Comparison of ENCODE assay signal across 13 cellular contexts in genomic region chr17:57481901-57482300, GRCh38.
A peak's percentile ranks its signal among the peaks of the same experiment; 100 is the strongest.
DNase-seq lines count a peak whose midpoint lies in the region; ATAC-seq and TF ChIP-seq lines count a peak whose summit lies in the region.
"Had no signal": no experiment of that assay in that cellular context is flagged by ENCODE, and none has a peak within 500 bp of the region (broad histone marks: within the 10 kb centered on the region; RNA-seq: fewer than 3 reads in every experiment).

No MANE protein-coding gene starts in this region.

- POLR2A ChIA-PET in naive thymus-derived CD8-positive, alpha-beta T cell (lab: Charles Lee): no interaction called here

- no peak overlapping the region for H3K27ac Mint-ChIP-seq in naive thymus-derived CD8-positive, alpha-beta T cell
- H3K27ac Mint-ChIP-seq: activated T-helper 2 cell treated with anti-CD3 and anti-CD28 coated beads, Interferon-gamma antibody, Interleukin-2, Interleukin-4, amounts not matched to agents 10 μg/mL and 5 μg/mL and 100 μg/mL, durations not matched to agents 14 hours and 24 hours and 36 hours; effector memory CD8-positive, alpha-beta T cell had no signal

- TF ChIP-seq CTCF in kidney epithelial cell (IDR thresholded peaks at IDR 0.05; ENCODE audit: insufficient read depth, low read length, poor library complexity, severe bottlenecking) (no peak), transverse colon (IDR thresholded peaks at IDR 0.05) (no peak)

- intact Hi-C loops in transverse colon (cut with DNase I; ENCODE audit: low total_unique reads): no loop called here

- ATAC-seq in HG02885 (IDR thresholded peaks at IDR 0.05; ENCODE audit: poor library complexity, unreplicated experiment): no peak
- no peak for ATAC-seq in naive thymus-derived CD8-positive, alpha-beta T cell
- ATAC-seq: effector memory CD8-positive, alpha-beta T cell had no signal

- DNase-seq in HCEC 1CT (peak; percentile 95), amniotic stem cell (lab: John Stamatoyannopoulos, UW) (peak; percentile 91), kidney epithelial cell (ENCODE audit: low read depth) (peak; percentile 80), transverse colon (no peak), GM19238 (ENCODE audit: insufficient read length, low spot score) (no peak)
- no peak for DNase-seq in naive thymus-derived CD8-positive, alpha-beta T cell
- DNase-seq: effector memory CD8-positive, alpha-beta T cell; kidney; MM.1S; NK-92 treated with Interleukin-12 subunit alpha and Interleukin-12 subunit beta, amount 100 ng/mL, for 24 hours; stimulated activated CD4-positive, alpha-beta T cell treated with anti-CD3 and anti-CD28 coated beads, Interleukin-12 subunit alpha, Interleukin-12 subunit beta, amount 100 ng/mL, for 4 hours had no signal

- WGBS in transverse colon (ENCODE audit: low coverage in 1 of 2), 2 donors: 39 to 71% methylated on average over 3 to 6 of the region's 6 CpGs

- peaks cover 0 to 28% (median 5%) of the 10 kb centered on the region in 4 donors for H3K4me1 ChIP-seq in transverse colon

- no peak for TF ChIP-seq POLR2A in transverse colon (IDR thresholded peaks at IDR 0.05)

- no peaks in the 10 kb centered on the region for H3K27me3 Mint-ChIP-seq in naive thymus-derived CD8-positive, alpha-beta T cell
- H3K27me3 Mint-ChIP-seq: effector memory CD8-positive, alpha-beta T cell had no signal

- peak overlapping the region; percentile 1 to 28 (median 12) for H3K27ac ChIP-seq in transverse colon

- in situ Hi-C loops in transverse colon (cut with MboI; ENCODE audit: low pct_ligation_motif_present in 1 of 4, low pct_unique_long_range_greater_than_20kb in 1 of 4, low sequenced_read_pairs in 3 of 4): no loop called here

- peak overlapping the region in 1 of 10 donors; percentile 21 for H3K4me3 Mint-ChIP-seq in naive thymus-derived CD8-positive, alpha-beta T cell
- H3K4me3 Mint-ChIP-seq: effector memory CD8-positive, alpha-beta T cell had no signal

- no peaks in the 10 kb centered on the region for H3K9me3 ChIP-seq in transverse colon

- no peak for TF ChIP-seq EP300 in transverse colon (IDR thresholded peaks at IDR 0.05; ENCODE audit: low read depth)

- peaks cover 46 to 95% (median 76%) of the 10 kb centered on the region in 4 donors for H3K4me1 Mint-ChIP-seq in naive thymus-derived CD8-positive, alpha-beta T cell

- no peaks in the 10 kb centered on the region for H3K27me3 ChIP-seq in kidney epithelial cell (ENCODE audit: control insufficient read depth, insufficient read depth, low read length)
- no peaks in the 10 kb centered on the region for H3K27me3 ChIP-seq in transverse colon

- peaks cover 0 to 3% (median 0%) of the 10 kb centered on the region in 3 donors for H3K36me3 Mint-ChIP-seq in naive thymus-derived CD8-positive, alpha-beta T cell

- H3K9me3 Mint-ChIP-seq in naive thymus-derived CD8-positive, alpha-beta T cell: no peaks in the 10 kb centered on the region
- H3K9me3 Mint-ChIP-seq: activated T-helper 2 cell treated with anti-CD3 and anti-CD28 coated beads, Interferon-gamma antibody, Interleukin-2, Interleukin-4, amounts not matched to agents 10 μg/mL and 5 μg/mL and 100 μg/mL, durations not matched to agents 14 hours and 24 hours and 36 hours; effector memory CD8-positive, alpha-beta T cell had no signal

- no peak overlapping the region for H3K4me3 ChIP-seq in kidney epithelial cell (ENCODE audit: low read depth, low read length)
- no peak overlapping the region for H3K4me3 ChIP-seq in transverse colon

- no peaks in the 10 kb centered on the region for H3K36me3 ChIP-seq in kidney epithelial cell (ENCODE audit: control insufficient read depth, insufficient read depth, low read length)
- H3K36me3 ChIP-seq in transverse colon: no peaks in the 10 kb centered on the region

Comparison
In these comparisons a context has a peak if more than half of its experiments do, and no peak if none do; other contexts are left out.
1. DNase-seq: peak in HCEC 1CT (single experiment), amniotic stem cell (single experiment) and kidney epithelial cell (single experiment); none in transverse colon (single experiment), GM19238 (single experiment) and naive thymus-derived CD8-positive, alpha-beta T cell (0 of 10).